ENCODE assay signal across 8 cellular contexts in the genomic region with DNA sequence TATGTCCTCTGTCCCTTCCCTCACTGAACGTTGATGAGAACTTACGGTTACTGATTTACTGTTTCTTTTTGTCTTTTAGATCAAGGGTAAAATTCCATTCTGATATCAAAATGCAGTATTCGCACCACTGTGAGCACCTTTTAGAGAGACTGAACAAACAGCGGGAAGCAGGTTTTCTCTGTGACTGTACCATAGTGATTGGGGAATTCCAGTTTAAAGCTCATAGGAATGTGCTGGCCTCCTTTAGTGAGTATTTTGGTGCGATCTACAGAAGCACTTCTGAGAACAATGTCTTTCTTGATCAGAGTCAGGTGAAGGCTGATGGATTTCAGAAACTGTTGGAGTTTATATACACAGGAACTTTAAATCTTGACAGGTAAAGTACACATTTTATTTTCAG. TPM values are rescaled to one million over a fixed set of nuclear protein-coding genes. Genes with fewer than 3 reads are reported as not detected.
DNase-seq lines count a peak whose midpoint lies in the region; ATAC-seq and TF ChIP-seq lines count a peak whose summit lies in the region.

No MANE protein-coding gene starts in this region.

- 47% methylated on average over 5 of the region's 5 CpGs for WGBS in esophagus muscularis mucosa
- 53 to 55% (median 54%) methylated on average over 5 of the region's 5 CpGs for WGBS in psoas muscle, 3 donors

- H3K36me3 ChIP-seq in Peyer's patch (peaks cover 0 to 42% (median 0%) of the 10 kb centered on the region in 3 donors), esophagus muscularis mucosa (peaks cover 15 to 45% (median 31%) of the 10 kb centered on the region in 4 donors), psoas muscle (ENCODE audit: insufficient read depth in 1 of 2, low read depth in 1 of 2) (peaks cover 6 to 51% of the 10 kb centered on the region in 2 donors)

- H3K9me3 ChIP-seq in Peyer's patch (no peaks in the 10 kb centered on the region), esophagus muscularis mucosa (no peaks in the 10 kb centered on the region), psoas muscle (no peaks in the 10 kb centered on the region)

- intact Hi-C loops in esophagus muscularis mucosa (cut with DNase I) = no loop called here
- intact Hi-C loops in psoas muscle (cut with DNase I) = no loop called here

- TF ChIP-seq EP300 in esophagus muscularis mucosa (IDR thresholded peaks at IDR 0.05) = no peak

- no peak for TF ChIP-seq CTCF in Peyer's patch (IDR thresholded peaks at IDR 0.05)
- TF ChIP-seq CTCF in esophagus muscularis mucosa (IDR thresholded peaks at IDR 0.05) = no peak
- TF ChIP-seq CTCF in psoas muscle (IDR thresholded peaks at IDR 0.05) = no peak

- no peak for ATAC-seq in psoas muscle
- no peak for ATAC-seq in HG03354 (IDR thresholded peaks at IDR 0.05; ENCODE audit: poor library complexity, severe bottlenecking, unreplicated experiment)

- no peak for TF ChIP-seq POLR2A in Peyer's patch (IDR thresholded peaks at IDR 0.05)
- no peak for TF ChIP-seq POLR2A in esophagus muscularis mucosa (IDR thresholded peaks at IDR 0.05; ENCODE audit: low read depth)

- peak overlapping the region in 2 of 4 donors; percentile 97 to 98 for H3K27ac ChIP-seq in Peyer's patch
- H3K27ac ChIP-seq in esophagus muscularis mucosa (replicated peaks in 1 of 4) = peak overlapping the region; percentile 95 to 99 (median 98)
- peak overlapping the region; percentile 98 for H3K27ac ChIP-seq in psoas muscle

- H3K27me3 ChIP-seq in Peyer's patch (no peaks in the 10 kb centered on the region), esophagus muscularis mucosa (no peaks in the 10 kb centered on the region), psoas muscle (ENCODE audit: insufficient read depth in 3 of 3, low read length in 2 of 3) (no peaks in the 10 kb centered on the region)

- no peak for DNase-seq in Peyer's patch
- no peak for DNase-seq in esophagus muscularis mucosa (ENCODE audit: extremely low spot score)
- DNase-seq in psoas muscle = no peak
- DNase-seq in COLO668 (lab: John Stamatoyannopoulos, UW; ENCODE audit: unreplicated experiment) = no peak
- DNase-seq in DMS114 treated with DMSO at 0.1 percent for 48 hours (lab: John Stamatoyannopoulos, UW; ENCODE audit: unreplicated experiment) = no peak
- no peak for DNase-seq in NCI-H526 treated with DMSO at 0.1 percent for 48 hours (lab: John Stamatoyannopoulos, UW)

- peak overlapping the region; percentile 77 for H3K4me3 ChIP-seq in GM08714 (ENCODE audit: low read length)
- peak overlapping the region in 3 of 4 donors; percentile 77 to 85 (median 77) for H3K4me3 ChIP-seq in Peyer's patch
- H3K4me3 ChIP-seq in esophagus muscularis mucosa = peak overlapping the region; percentile 78 to 91 (median 82)
- H3K4me3 ChIP-seq in psoas muscle = peak overlapping the region; percentile 83

- H3K4me1 ChIP-seq in Peyer's patch (peaks cover 0 to 29% (median 6%) of the 10 kb centered on the region in 4 donors), esophagus muscularis mucosa (peaks cover 20 to 40% (median 36%) of the 10 kb centered on the region in 4 donors), psoas muscle (peaks cover 25% of the 10 kb centered on the region)

RNA-seq across cellular contexts. Expression of a gene that starts 1.0 kb away (rescaled TPM):
- total RNA-seq in Peyer's patch (10 to 100 TPM; 11.2 to 19.4 (median 15.9) TPM), esophagus muscularis mucosa (10 to 100 TPM; 11.7 to 15.7 (median 14.7) TPM), psoas muscle (10 to 100 TPM; 13.5 to 16.8 (median 15.8) TPM)
- polyA plus RNA-seq in psoas muscle = 10 to 100 TPM; 10.1 to 16.8 (median 10.5) TPM

RNA-seq across cellular contexts. Expression of a gene that starts 4.8 kb away (rescaled TPM):
- total RNA-seq in Peyer's patch (1 to 10 TPM in 3 of 4 donors, not detected in 1; 1.4 to 1.7 (median 1.7) TPM), esophagus muscularis mucosa (1 to 10 TPM; 2.7 to 4.5 (median 4.3) TPM), psoas muscle (under 1 TPM; 0.74 to 0.81 (median 0.74) TPM)
- polyA plus RNA-seq in psoas muscle = 1 to 10 TPM in 2 of 3 donors, under 1 TPM in 1; 0.63 to 3.0 (median 1.5) TPM

RNA-seq across cellular contexts. Expression of a gene that starts 9.3 kb away (rescaled TPM):
- total RNA-seq in Peyer's patch (10 to 100 TPM; 52.0 to 78.9 (median 68.4) TPM), esophagus muscularis mucosa (10 to 100 TPM; 19.1 to 93.6 (median 63.7) TPM), psoas muscle (1 to 10 TPM in 2 of 4 donors, under 1 TPM in 1, not detected in 1; 0.75 to 4.8 (median 1.5) TPM)
- polyA plus RNA-seq in psoas muscle = under 1 TPM in 2 of 3 donors, not detected in 1; 0.23 to 0.31 TPM

RNA-seq across cellular contexts. Expression of a gene that starts 38.5 kb away (rescaled TPM):
- total RNA-seq in Peyer's patch (not detected), esophagus muscularis mucosa (under 1 TPM in 1 of 4 donors, not detected in 3; 0.23 TPM), psoas muscle (not detected)
- under 1 TPM in 1 of 3 donors, not detected in 2; 0.01 TPM for polyA plus RNA-seq in psoas muscle

RNA-seq across cellular contexts. Expression of a gene that starts 38.5 kb away (rescaled TPM):
- total RNA-seq in Peyer's patch = under 1 TPM in 2 of 4 donors, not detected in 2; 0.28 to 0.35 TPM
- total RNA-seq in esophagus muscularis mucosa = 1 to 10 TPM; 2.0 to 2.9 (median 2.2) TPM
- total RNA-seq in psoas muscle = under 1 TPM; 0.26 to 0.69 (median 0.49) TPM
- polyA plus RNA-seq in psoas muscle = 1 to 10 TPM in 1 of 3 donors, under 1 TPM in 2; 0.23 to 1.7 (median 0.26) TPM
